ENCODE assay signal across 8 cellular contexts in genomic region chr3:196711838-196712513, GRCh38. TPM values are rescaled to one million over a fixed set of nuclear protein-coding genes. Genes with fewer than 3 reads are reported as not detected.
DNase-seq lines count a peak whose midpoint lies in the region; ATAC-seq and TF ChIP-seq lines count a peak whose summit lies in the region.

TSS of gene CEP19 (minus strand) at chr3:196712250. CDS start at chr3:196708657, 3,593 bp downstream.
TSS of gene PIGX (plus strand) at chr3:196712377.

- H3K4me1 Mint-ChIP-seq in naive B cell = peaks cover 9 to 19% (median 13%) of the 10 kb centered on the region in 3 donors
- peaks cover 15% of the 10 kb centered on the region for H3K4me1 Mint-ChIP-seq in stimulated activated effector memory CD8-positive, alpha-beta T cell treated with anti-CD3 and anti-CD28 coated beads, Interleukin-12 subunit alpha, Interleukin-12 subunit beta, amount 100 ng/mL, for 72 hours

- POLR2A ChIA-PET in PC-3 (lab: Charles Lee; ENCODE audit: unreplicated experiment) = interaction anchor here (0.6 to 1.6 kb wide), 5 partner anchors 28 to 200 kb away, joined by 3 to 13 read pairs (median 8); partner anchors contain the start of genes PAK2 and SENP5

- H3K27ac Mint-ChIP-seq in naive B cell = peak within 1 kb of the TSS; percentile 97 to 99 (median 99)
- peak within 1 kb of the TSS; percentile 97 for H3K27ac Mint-ChIP-seq in stimulated activated effector memory CD8-positive, alpha-beta T cell treated with anti-CD3 and anti-CD28 coated beads, Interleukin-12 subunit alpha, Interleukin-12 subunit beta, amount 100 ng/mL, for 72 hours

- peaks cover 18% of the 10 kb centered on the region for H3K4me1 ChIP-seq in PC-3 (ENCODE audit: insufficient read depth, low read length)
- H3K4me1 ChIP-seq in esophagus squamous epithelium = peaks cover 14 to 53% (median 20%) of the 10 kb centered on the region in 3 donors

- 0% methylated on average over 1 of the region's 68 CpGs; no CpG with 5 or more reads in 1 of the 2 donors for WGBS in esophagus squamous epithelium, 2 donors

- H3K4me3 Mint-ChIP-seq in naive B cell = peak within 1 kb of the TSS; percentile 86 to 96 (median 93)
- peak within 1 kb of the TSS; percentile 80 for H3K4me3 Mint-ChIP-seq in stimulated activated effector memory CD8-positive, alpha-beta T cell treated with anti-CD3 and anti-CD28 coated beads, Interleukin-12 subunit alpha, Interleukin-12 subunit beta, amount 100 ng/mL, for 72 hours

- H3K4me2 ChIP-seq in PC-3 (ENCODE audit: low read length) = peak within 1 kb of the TSS; percentile 87

- TF ChIP-seq CTCF in PC-3 (conservative IDR thresholded peaks at IDR 0.05; ENCODE audit: low read depth, low read length) (no peak), esophagus squamous epithelium (IDR thresholded peaks at IDR 0.05) (peak in 4 of 6 experiments; percentile 27 to 56 (median 44))

- H3K27me3 Mint-ChIP-seq in naive B cell = no peaks in the 10 kb centered on the region

- CTCF ChIA-PET in PC-3 (lab: Charles Lee) = no interaction called here

- peak in 2 of 4 donors; percentile 79 to 92 for TF ChIP-seq POLR2A in esophagus squamous epithelium (IDR thresholded peaks at IDR 0.05)

- H4K20me1 ChIP-seq in PC-3 (ENCODE audit: low read length) = no peaks in the 10 kb centered on the region

- peak within 1 kb of the TSS; percentile 47 for H3K27ac ChIP-seq in PC-3 (ENCODE audit: low read length)
- H3K27ac ChIP-seq in esophagus squamous epithelium = peak within 1 kb of the TSS; percentile 92 to 97 (median 96)

- BruUV-seq in PC-3 (replicated peaks; lab: Mats Ljungman, UMichigan) = no TSS peak

- H3K9me3 ChIP-seq in PC-3 (ENCODE audit: low read length) = no peaks in the 10 kb centered on the region
- no peaks in the 10 kb centered on the region for H3K9me3 ChIP-seq in esophagus squamous epithelium

- no peaks in the 10 kb centered on the region for H3F3A ChIP-seq in PC-3 (ENCODE audit: low read length, unreplicated experiment)

- H3K4me3 ChIP-seq in Jurkat, Clone E6-1 (ENCODE audit: low read length) = peak within 1 kb of the TSS; percentile 84
- H3K4me3 ChIP-seq in PC-3 (ENCODE audit: low read length) (peak within 1 kb of the TSS; percentile 95), esophagus squamous epithelium (peak within 1 kb of the TSS; percentile 79 to 95 (median 85))

- intact Hi-C loops in PC-3 (cut with micrococcal nuclease) = loop anchor here (1.0 kb wide), 1 partner anchor 29 kb away; no protein-coding TSS in a partner anchor
- intact Hi-C loops in esophagus squamous epithelium (cut with DNase I) = no loop called here

- H3K36me3 ChIP-seq in PC-3 (ENCODE audit: low read depth, low read length) (no peaks in the 10 kb centered on the region), esophagus squamous epithelium (no peaks in the 10 kb centered on the region)

- no peaks in the 10 kb centered on the region for H3K36me3 Mint-ChIP-seq in naive B cell
- peaks cover 17% of the 10 kb centered on the region for H3K36me3 Mint-ChIP-seq in stimulated activated effector memory CD8-positive, alpha-beta T cell treated with anti-CD3 and anti-CD28 coated beads, Interleukin-12 subunit alpha, Interleukin-12 subunit beta, amount 100 ng/mL, for 72 hours

- H3K79me2 ChIP-seq in PC-3 (ENCODE audit: low read length) = peaks cover 15% of the 10 kb centered on the region

- ATAC-seq in GM21619 (IDR thresholded peaks at IDR 0.05; ENCODE audit: unreplicated experiment) = peak; percentile 65
- ATAC-seq in PC-3 = peak; percentile 83
- ATAC-seq in naive B cell (ENCODE audit: low read depth in 2 of 2) = peak; percentile 81 to 84
- ATAC-seq in stimulated activated effector memory CD8-positive, alpha-beta T cell treated with anti-CD3 and anti-CD28 coated beads, Interleukin-12 subunit alpha, Interleukin-12 subunit beta, amount 100 ng/mL, for 72 hours = peak; percentile 92

- no peaks in the 10 kb centered on the region for H3K9me2 ChIP-seq in PC-3 (replicated peaks; ENCODE audit: low read length)

- no peaks in the 10 kb centered on the region for H3K9me3 Mint-ChIP-seq in naive B cell
- no peaks in the 10 kb centered on the region for H3K9me3 Mint-ChIP-seq in stimulated activated effector memory CD8-positive, alpha-beta T cell treated with anti-CD3 and anti-CD28 coated beads, Interleukin-12 subunit alpha, Interleukin-12 subunit beta, amount 100 ng/mL, for 72 hours

- H3K9ac ChIP-seq in PC-3 (ENCODE audit: low read length) = peak within 1 kb of the TSS; percentile 80

- DNase-seq in DMS53 (lab: John Stamatoyannopoulos, UW) = peak; percentile 89
- peak; percentile 83 for DNase-seq in Jurkat, Clone E6-1 (ENCODE audit: low read depth, low spot score)
- DNase-seq in PC-3 = peak; percentile 88
- DNase-seq in activated T-cell treated with anti-CD3 and anti-CD28 coated beads, Interleukin-2, amount 50 U/mL, for 48 hours = peak; percentile 93 to 95
- peak; percentile 34 for DNase-seq in esophagus squamous epithelium (lab: John Stamatoyannopoulos, UW)
- peak; percentile 92 for DNase-seq in naive B cell
- DNase-seq in stimulated activated effector memory CD8-positive, alpha-beta T cell treated with anti-CD3 and anti-CD28 coated beads, Interleukin-12 subunit alpha, Interleukin-12 subunit beta, amount 100 ng/mL, for 72 hours (ENCODE audit: low spot score in 2 of 2) = peak; percentile 94 to 97

- peak within 1 kb of the TSS; percentile 91 for H2AFZ ChIP-seq in PC-3 (ENCODE audit: low read length)

- no peaks in the 10 kb centered on the region for H3K27me3 ChIP-seq in PC-3 (ENCODE audit: low read length)
- no peaks in the 10 kb centered on the region for H3K27me3 ChIP-seq in esophagus squamous epithelium

RNA-seq across cellular contexts. Expression of gene CEP19, which starts in this region (rescaled TPM):
- 3.8 TPM for polyA plus RNA-seq in Jurkat, Clone E6-1 (2012; ENCODE audit: insufficient read depth, insufficient read length)
- total RNA-seq in PC-3 (2014; rRNA removed) (2.6 and 3.2 TPM in 2 replicates), esophagus squamous epithelium (1 to 10 TPM in 3 of 4 donors, under 1 TPM in 1; 0.80 to 3.1 (median 1.2) TPM)
- 1 to 10 TPM in 5 of 6 donors, not detected in 1; 1.5 to 5.4 (median 3.0) TPM for polyA plus RNA-seq in naive B cell (ENCODE audit: low read depth in 6 of 6)

RNA-seq across cellular contexts. Expression of gene PIGX, which starts in this region (rescaled TPM):
- 49.4 TPM for polyA plus RNA-seq in Jurkat, Clone E6-1 (2012; ENCODE audit: insufficient read depth, insufficient read length)
- total RNA-seq in PC-3 (2014; rRNA removed) (22.5 and 30.3 TPM in 2 replicates), esophagus squamous epithelium (10 to 100 TPM; 19.5 to 58.6 (median 21.6) TPM)
- polyA plus RNA-seq in naive B cell (ENCODE audit: low read depth in 6 of 6) = 10 to 100 TPM; 17.6 to 30.6 (median 27.5) TPM

Comparison
In these comparisons a context has a peak if more than half of its experiments do, and no peak if none do; other contexts are left out.
1. Peak in every context shown above with its lines: DNase-seq, ATAC-seq, H3K4me3 ChIP-seq and H3K27ac ChIP-seq.
2. DNase-seq: peak in every context shown above with its lines; median percentile 96 in stimulated activated effector memory CD8-positive, alpha-beta T cell treated with anti-CD3 and anti-CD28 coated beads, Interleukin-12 subunit alpha, Interleukin-12 subunit beta, amount 100 ng/mL, for 72 hours; 94 in activated T-cell treated with anti-CD3 and anti-CD28 coated beads, Interleukin-2, amount 50 U/mL, for 48 hours; 92 in naive B cell; 89 in DMS53; 88 in PC-3; 83 in Jurkat, Clone E6-1; 34 in esophagus squamous epithelium.